ENCODE assay signal across 9 cellular contexts in genomic region chr5:150153957-150154617, GRCh38. TPM values are rescaled to one million over a fixed set of nuclear protein-coding genes. Genes with fewer than 3 reads are reported as not detected.
A peak's percentile ranks its signal among the peaks of the same experiment; 100 is the strongest.
DNase-seq lines count a peak whose midpoint lies in the region; ATAC-seq and TF ChIP-seq lines count a peak whose summit lies in the region.
"Had no signal": no experiment of that assay in that cellular context is flagged by ENCODE, and none has a peak within 500 bp of the region (broad histone marks: within the 10 kb centered on the region; RNA-seq: fewer than 3 reads in every experiment).

No MANE protein-coding gene starts in this region.

- peaks cover 0 to 10% (median 5%) of the 10 kb centered on the region in 4 donors for H3K4me1 ChIP-seq in transverse colon

- peak overlapping the region; percentile 33 to 45 (median 38) for H3K4me3 ChIP-seq in transverse colon

- no peak for TF ChIP-seq EP300 in transverse colon (IDR thresholded peaks at IDR 0.05; ENCODE audit: low read depth)

- peaks cover 4% of the 10 kb centered on the region for H3K36me3 Mint-ChIP-seq in activated CD4-positive, alpha-beta memory T cell treated with anti-CD3 and anti-CD28 coated beads, Interleukin-2, amount 10 ng/mL, durations not matched to agents 7 days and 5 days (ENCODE audit: low read depth)
- H3K36me3 Mint-ChIP-seq in activated CD4-positive, alpha-beta memory T cell treated with anti-CD3 and anti-CD28 coated beads for 36 hours = no peaks in the 10 kb centered on the region
- peaks cover 23% of the 10 kb centered on the region for H3K36me3 Mint-ChIP-seq in activated CD8-positive, alpha-beta T cell treated with anti-CD3 and anti-CD28 coated beads, Interleukin-2, amount 10 ng/mL, durations not matched to agents 7 days and 5 days (ENCODE audit: low read depth)

- peak in 1 of 5 experiments; percentile 9 for TF ChIP-seq CTCF in transverse colon (IDR thresholded peaks at IDR 0.05)

- H3K4me1 Mint-ChIP-seq in activated CD4-positive, alpha-beta memory T cell treated with anti-CD3 and anti-CD28 coated beads, Interleukin-2, amount 10 ng/mL, durations not matched to agents 7 days and 5 days = peaks cover 47% of the 10 kb centered on the region
- H3K4me1 Mint-ChIP-seq in activated CD4-positive, alpha-beta memory T cell treated with anti-CD3 and anti-CD28 coated beads for 36 hours (ENCODE audit: low read depth) = peaks cover 7% of the 10 kb centered on the region
- H3K4me1 Mint-ChIP-seq in activated CD8-positive, alpha-beta T cell treated with anti-CD3 and anti-CD28 coated beads, Interleukin-2, amount 10 ng/mL, durations not matched to agents 7 days and 5 days (ENCODE audit: low read depth) = peaks cover 64% of the 10 kb centered on the region

- peak overlapping the region; percentile 64 for H3K4me3 Mint-ChIP-seq in activated CD4-positive, alpha-beta memory T cell treated with anti-CD3 and anti-CD28 coated beads, Interleukin-2, amount 10 ng/mL, durations not matched to agents 7 days and 5 days
- H3K4me3 Mint-ChIP-seq in activated CD4-positive, alpha-beta memory T cell treated with anti-CD3 and anti-CD28 coated beads for 36 hours = no peak overlapping the region
- peak overlapping the region; percentile 89 for H3K4me3 Mint-ChIP-seq in activated CD8-positive, alpha-beta T cell treated with anti-CD3 and anti-CD28 coated beads, Interleukin-2, amount 10 ng/mL, durations not matched to agents 7 days and 5 days

- no peaks in the 10 kb centered on the region for H3K27me3 ChIP-seq in transverse colon

- in situ Hi-C loops in transverse colon (cut with MboI; ENCODE audit: low pct_ligation_motif_present in 1 of 4, low pct_unique_long_range_greater_than_20kb in 1 of 4, low sequenced_read_pairs in 3 of 4) = loop anchor here in 2 of 4 donors (25.0 kb wide), 1 partner anchor 283 kb away; the partner anchor contains the start of gene RPS14 (in 2 of the 2)

- ATAC-seq in activated CD8-positive, alpha-beta T cell treated with anti-CD3 and anti-CD28 coated beads, Interleukin-2, amount 10 ng/mL, durations not matched to agents 7 days and 5 days = peak; percentile 18
- ATAC-seq in HG03457 (IDR thresholded peaks at IDR 0.05; ENCODE audit: unreplicated experiment) = no peak

- no peaks in the 10 kb centered on the region for H3K9me3 Mint-ChIP-seq in activated CD4-positive, alpha-beta memory T cell treated with anti-CD3 and anti-CD28 coated beads, Interleukin-2, amount 10 ng/mL, durations not matched to agents 7 days and 5 days
- H3K9me3 Mint-ChIP-seq in activated CD4-positive, alpha-beta memory T cell treated with anti-CD3 and anti-CD28 coated beads for 36 hours = no peaks in the 10 kb centered on the region
- no peaks in the 10 kb centered on the region for H3K9me3 Mint-ChIP-seq in activated CD8-positive, alpha-beta T cell treated with anti-CD3 and anti-CD28 coated beads, Interleukin-2, amount 10 ng/mL, durations not matched to agents 7 days and 5 days (ENCODE audit: insufficient read depth)

- DNase-seq in activated CD4-positive, alpha-beta memory T cell treated with anti-CD3 and anti-CD28 coated beads, Interleukin-2, amount 10 ng/mL, durations not matched to agents 7 days and 5 days = peak; percentile 35
- DNase-seq in activated CD4-positive, alpha-beta memory T cell treated with anti-CD3 and anti-CD28 coated beads for 36 hours = no peak
- DNase-seq in activated CD8-positive, alpha-beta T cell treated with anti-CD3 and anti-CD28 coated beads, Interleukin-2, amount 10 ng/mL, durations not matched to agents 7 days and 5 days = peak; percentile 58
- DNase-seq in left kidney (ENCODE audit: low read depth, low spot score) = peak; percentile 61
- DNase-seq in transverse colon = no peak
- DNase-seq in NCI-H510A (lab: John Stamatoyannopoulos, UW) = no peak
- no peak for DNase-seq in stimulated activated CD4-positive, alpha-beta T cell treated with anti-CD3 and anti-CD28 coated beads, Interleukin-12 subunit alpha, Interleukin-12 subunit beta, amount 100 ng/mL, for 4 hours

- H3K27me3 Mint-ChIP-seq in activated CD4-positive, alpha-beta memory T cell treated with anti-CD3 and anti-CD28 coated beads, Interleukin-2, amount 10 ng/mL, durations not matched to agents 7 days and 5 days = peaks cover 33% of the 10 kb centered on the region
- peaks cover 24% of the 10 kb centered on the region for H3K27me3 Mint-ChIP-seq in activated CD4-positive, alpha-beta memory T cell treated with anti-CD3 and anti-CD28 coated beads for 36 hours
- peaks cover 3% of the 10 kb centered on the region for H3K27me3 Mint-ChIP-seq in activated CD8-positive, alpha-beta T cell treated with anti-CD3 and anti-CD28 coated beads, Interleukin-2, amount 10 ng/mL, durations not matched to agents 7 days and 5 days (ENCODE audit: low read depth)

- POLR2A ChIA-PET in activated CD4-positive, alpha-beta memory T cell treated with anti-CD3 and anti-CD28 coated beads, Interleukin-2, amount 10 ng/mL, durations not matched to agents 7 days and 5 days (lab: Charles Lee) = no interaction called here
- POLR2A ChIA-PET in activated CD4-positive, alpha-beta memory T cell treated with anti-CD3 and anti-CD28 coated beads for 36 hours (lab: Charles Lee) = no interaction called here
- POLR2A ChIA-PET in activated CD8-positive, alpha-beta T cell treated with anti-CD3 and anti-CD28 coated beads, Interleukin-2, amount 10 ng/mL, durations not matched to agents 7 days and 5 days (lab: Charles Lee) = interaction anchor here (1.4 kb wide), 1 partner anchor 259 kb away, joined by 3 read pairs; the partner anchor contains the start of gene CD74

- WGBS in transverse colon (ENCODE audit: low coverage in 1 of 2), 2 donors = 66 to 78% methylated on average over 2 to 9 of the region's 9 CpGs

- H3K9me3 ChIP-seq in transverse colon = no peaks in the 10 kb centered on the region

- CTCF ChIA-PET in activated CD4-positive, alpha-beta memory T cell treated with anti-CD3 and anti-CD28 coated beads, Interleukin-2, amount 10 ng/mL, durations not matched to agents 7 days and 5 days (lab: Charles Lee) = interaction anchor here (1.8 to 2.1 kb wide), 2 partner anchors 9 to 23 kb away, joined by 5 to 9 read pairs; no protein-coding TSS in a partner anchor
- CTCF ChIA-PET in activated CD4-positive, alpha-beta memory T cell treated with anti-CD3 and anti-CD28 coated beads for 36 hours (lab: Charles Lee) = no interaction called here
- CTCF ChIA-PET in activated CD8-positive, alpha-beta T cell treated with anti-CD3 and anti-CD28 coated beads, Interleukin-2, amount 10 ng/mL, durations not matched to agents 7 days and 5 days (lab: Charles Lee) = interaction anchor here (0.8 to 1.5 kb wide), 5 partner anchors 9 to 23 kb away, joined by 3 to 5 read pairs (median 3); no protein-coding TSS in a partner anchor

- TF ChIP-seq POLR2A in transverse colon (IDR thresholded peaks at IDR 0.05) = peak; percentile 42

- intact Hi-C loops in activated CD4-positive, alpha-beta memory T cell treated with anti-CD3 and anti-CD28 coated beads for 36 hours (cut with micrococcal nuclease) = no loop called here
- intact Hi-C loops in transverse colon (cut with DNase I; ENCODE audit: low total_unique reads) = no loop called here

- peak overlapping the region; percentile 77 to 91 (median 84) for H3K27ac ChIP-seq in transverse colon
- H3K27ac ChIP-seq: VCaP had no signal

- H3K27ac Mint-ChIP-seq in activated CD4-positive, alpha-beta memory T cell treated with anti-CD3 and anti-CD28 coated beads, Interleukin-2, amount 10 ng/mL, durations not matched to agents 7 days and 5 days = no peak overlapping the region
- no peak overlapping the region for H3K27ac Mint-ChIP-seq in activated CD4-positive, alpha-beta memory T cell treated with anti-CD3 and anti-CD28 coated beads for 36 hours
- H3K27ac Mint-ChIP-seq in activated CD8-positive, alpha-beta T cell treated with anti-CD3 and anti-CD28 coated beads, Interleukin-2, amount 10 ng/mL, durations not matched to agents 7 days and 5 days = peak overlapping the region; percentile 77

- H3K36me3 ChIP-seq in transverse colon = no peaks in the 10 kb centered on the region

RNA-seq across cellular contexts. Expression of gene PDGFRB, which starts 1.6 kb away (rescaled TPM):
- 1 to 10 TPM; 7.2 to 9.0 TPM for total RNA-seq in activated CD4-positive, alpha-beta memory T cell treated with anti-CD3 and anti-CD28 coated beads, Interleukin-2, amount 10 ng/mL, durations not matched to agents 7 days and 5 days
- under 1 TPM; 0.21 to 0.34 TPM for total RNA-seq in activated CD4-positive, alpha-beta memory T cell treated with anti-CD3 and anti-CD28 coated beads for 36 hours
- 10 to 100 TPM; 47.0 to 49.0 TPM for total RNA-seq in activated CD8-positive, alpha-beta T cell treated with anti-CD3 and anti-CD28 coated beads, Interleukin-2, amount 10 ng/mL, durations not matched to agents 7 days and 5 days
- total RNA-seq in transverse colon = 10 to 100 TPM; 20.2 to 56.3 (median 28.3) TPM

RNA-seq across cellular contexts. Expression of gene CDX1, which starts 12.5 kb away (rescaled TPM):
- not detected for total RNA-seq in activated CD4-positive, alpha-beta memory T cell treated with anti-CD3 and anti-CD28 coated beads, Interleukin-2, amount 10 ng/mL, durations not matched to agents 7 days and 5 days
- not detected for total RNA-seq in activated CD4-positive, alpha-beta memory T cell treated with anti-CD3 and anti-CD28 coated beads for 36 hours
- not detected for total RNA-seq in activated CD8-positive, alpha-beta T cell treated with anti-CD3 and anti-CD28 coated beads, Interleukin-2, amount 10 ng/mL, durations not matched to agents 7 days and 5 days
- total RNA-seq in transverse colon = 100 to 1,000 TPM; 249 to 540 (median 360) TPM

RNA-seq across cellular contexts. Expression of gene SLC6A7, which starts 35.8 kb away (rescaled TPM):
- total RNA-seq in activated CD4-positive, alpha-beta memory T cell treated with anti-CD3 and anti-CD28 coated beads, Interleukin-2, amount 10 ng/mL, durations not matched to agents 7 days and 5 days = not detected
- not detected for total RNA-seq in activated CD4-positive, alpha-beta memory T cell treated with anti-CD3 and anti-CD28 coated beads for 36 hours
- total RNA-seq in activated CD8-positive, alpha-beta T cell treated with anti-CD3 and anti-CD28 coated beads, Interleukin-2, amount 10 ng/mL, durations not matched to agents 7 days and 5 days = not detected
- total RNA-seq in transverse colon = 10 to 100 TPM; 19.5 to 67.7 (median 21.3) TPM

Comparison
In these comparisons a context has a peak if more than half of its experiments do, and no peak if none do; other contexts are left out.
1. DNase-seq: peak in activated CD4-positive, alpha-beta memory T cell treated with anti-CD3 and anti-CD28 coated beads, Interleukin-2, amount 10 ng/mL, durations not matched to agents 7 days and 5 days (single experiment), activated CD8-positive, alpha-beta T cell treated with anti-CD3 and anti-CD28 coated beads, Interleukin-2, amount 10 ng/mL, durations not matched to agents 7 days and 5 days (single experiment) and left kidney (single experiment); none in activated CD4-positive, alpha-beta memory T cell treated with anti-CD3 and anti-CD28 coated beads for 36 hours (single experiment), transverse colon (single experiment), NCI-H510A (single experiment) and stimulated activated CD4-positive, alpha-beta T cell treated with anti-CD3 and anti-CD28 coated beads, Interleukin-12 subunit alpha, Interleukin-12 subunit beta, amount 100 ng/mL, for 4 hours (single experiment).
2. RNA of gene PDGFRB, which starts 1.6 kb away (total RNA-seq): 47.0 to 49.0 TPM in activated CD8-positive, alpha-beta T cell treated with anti-CD3 and anti-CD28 coated beads, Interleukin-2, amount 10 ng/mL, durations not matched to agents 7 days and 5 days, 20.2 to 56.3 TPM in transverse colon and 7.2 to 9.0 TPM in activated CD4-positive, alpha-beta memory T cell treated with anti-CD3 and anti-CD28 coated beads, Interleukin-2, amount 10 ng/mL, durations not matched to agents 7 days and 5 days; 0.21 to 0.34 TPM in activated CD4-positive, alpha-beta memory T cell treated with anti-CD3 and anti-CD28 coated beads for 36 hours; every median in the first group is over 4 times any median in the second.
3. RNA of gene CDX1, which starts 12.5 kb away (total RNA-seq): 249 to 540 TPM in transverse colon; not detected in activated CD4-positive, alpha-beta memory T cell treated with anti-CD3 and anti-CD28 coated beads, Interleukin-2, amount 10 ng/mL, durations not matched to agents 7 days and 5 days, not detected in activated CD4-positive, alpha-beta memory T cell treated with anti-CD3 and anti-CD28 coated beads for 36 hours and not detected in activated CD8-positive, alpha-beta T cell treated with anti-CD3 and anti-CD28 coated beads, Interleukin-2, amount 10 ng/mL, durations not matched to agents 7 days and 5 days; every median in the first group is over 100 times any median in the second.
4. RNA of gene SLC6A7, which starts 35.8 kb away (total RNA-seq): 19.5 to 67.7 TPM in transverse colon; not detected in activated CD8-positive, alpha-beta T cell treated with anti-CD3 and anti-CD28 coated beads, Interleukin-2, amount 10 ng/mL, durations not matched to agents 7 days and 5 days, not detected in activated CD4-positive, alpha-beta memory T cell treated with anti-CD3 and anti-CD28 coated beads for 36 hours and not detected in activated CD4-positive, alpha-beta memory T cell treated with anti-CD3 and anti-CD28 coated beads, Interleukin-2, amount 10 ng/mL, durations not matched to agents 7 days and 5 days; every median in the first group is over 10 times any median in the second.